In genomic region chr12:108326254-108326750, GRCh38 we compare ENCODE assay signal across 26 cellular contexts. TPM values are rescaled to one million over a fixed set of nuclear protein-coding genes. Genes with fewer than 3 reads are reported as not detected.
DNase-seq lines count a peak whose midpoint lies in the region; ATAC-seq and TF ChIP-seq lines count a peak whose summit lies in the region.
"Had no signal": no experiment of that assay in that cellular context is flagged by ENCODE, and none has a peak within 500 bp of the region (broad histone marks: within the 10 kb centered on the region; RNA-seq: fewer than 3 reads in every experiment).

No MANE protein-coding gene starts in this region.

- H3K4me3 Mint-ChIP-seq in immature natural killer cell: peak overlapping the region; percentile 70 to 83 (median 79)
- H3K4me3 Mint-ChIP-seq in WTC11: no peak overlapping the region
- H3K4me3 Mint-ChIP-seq: GM23338, HFFc6 had no signal

- POLR2A ChIA-PET in WTC11 (lab: Charles Lee): no interaction called here

- intact Hi-C loops in posterior vena cava (cut with DNase I): no loop called here

- H3K27me3 ChIP-seq in BE2C: no peaks in the 10 kb centered on the region
- H3K27me3 ChIP-seq: SJSA1 had no signal

- no peaks in the 10 kb centered on the region for H3K9me3 ChIP-seq in BE2C
- H3K9me3 ChIP-seq: HAP-1, SJSA1 had no signal

- H3K27ac Mint-ChIP-seq in immature natural killer cell (peak overlapping the region; percentile 85 to 98 (median 91)), WTC11 (no peak overlapping the region)
- H3K27ac Mint-ChIP-seq: GM23338, HFFc6 had no signal

- H3K4me1 Mint-ChIP-seq in immature natural killer cell (peaks cover 95 to 100% of the 10 kb centered on the region in 2 donors), WTC11 (peaks cover 8% of the 10 kb centered on the region)

- no peak overlapping the region for H3K4me3 ChIP-seq in BE2C (ENCODE audit: low read depth, low read length)
- H3K4me3 ChIP-seq: GM23338, HAP-1, PC-9, SJSA1 had no signal

- TF ChIP-seq CTCF in BE2C (IDR thresholded peaks at IDR 0.05; ENCODE audit: low read depth, low read length) (no peak), WTC11 (IDR thresholded peaks at IDR 0.05) (no peak)

- peaks cover 40 to 62% (median 45%) of the 10 kb centered on the region in 3 donors for H3K36me3 Mint-ChIP-seq in immature natural killer cell
- no peaks in the 10 kb centered on the region for H3K36me3 Mint-ChIP-seq in WTC11

- H3K9me3 Mint-ChIP-seq in immature natural killer cell: no peaks in the 10 kb centered on the region
- H3K9me3 Mint-ChIP-seq in WTC11: peaks cover 8% of the 10 kb centered on the region
- H3K9me3 Mint-ChIP-seq: GM23338 had no signal

- CTCF ChIA-PET in WTC11 (lab: Charles Lee): no interaction called here

- peak; percentile 59 for DNase-seq in BE2C
- DNase-seq in cerebellar cortex (ENCODE audit: low spot score): peak; percentile 45
- no peak for DNase-seq in immature natural killer cell
- peak; percentile 63 for DNase-seq in posterior vena cava (ENCODE audit: low spot score)
- DNase-seq in NCI-H69 (lab: John Stamatoyannopoulos, UW): no peak
- no peak for DNase-seq in SKM-1 treated with dmso at 0.1 percent for 144 hours (lab: John Stamatoyannopoulos, UW; ENCODE audit: unreplicated experiment)
- no peak for DNase-seq in WTC11 (ENCODE audit: low spot score)
- DNase-seq: 8988T; ACHN; HFFc6; KBM-7; MM.1S; NCI-H1694 treated with DMSO at 0.1 percent for 48 hours; NCI-H2081; NCI-H2171; NCI-H226; NCI-H524; NCI-H774; NK-92 treated with Interleukin-12 subunit alpha and Interleukin-12 subunit beta, amount 100 ng/mL, for 24 hours; PC-9; Right ventricle myocardium superior; RPMI8226 had no signal

- peaks cover 26% of the 10 kb centered on the region for H3K4me1 ChIP-seq in BE2C
- H3K4me1 ChIP-seq: HAP-1, SJSA1 had no signal

- ATAC-seq in esophagus mucosa (no peak), WTC11 (no peak)
- ATAC-seq: GM23338 had no signal

- H3K27me3 Mint-ChIP-seq in immature natural killer cell (ENCODE audit: low read depth in 3 of 3) (peaks cover 0 to 2% (median 0%) of the 10 kb centered on the region in 3 donors), WTC11 (ENCODE audit: low read depth) (peaks cover 3% of the 10 kb centered on the region; the same call in 1 of the 2 replicates)

- H3K36me3 ChIP-seq in BE2C: no peaks in the 10 kb centered on the region
- H3K36me3 ChIP-seq: HAP-1, SJSA1 had no signal

TF ChIP-seq in WTC11, 78 proteins besides CTCF, POLR2A, EP300 and RAD21:
- TF ChIP-seq CREM (CRISPR knock-in tag; IDR thresholded peaks at IDR 0.05): no peak
- no peak for TF ChIP-seq SMAD3 (CRISPR knock-in tag; IDR thresholded peaks at IDR 0.05; ENCODE audit: borderline replicate concordance)
- TF ChIP-seq FOXP4 (CRISPR knock-in tag; IDR thresholded peaks at IDR 0.05): no peak

RNA-seq across cellular contexts. Expression of gene CMKLR1, which starts 12.8 kb away (rescaled TPM):
- 0.36 TPM for polyA plus RNA-seq in BE2C (2012; ENCODE audit: insufficient read depth, insufficient read length, low read depth)
- polyA plus RNA-seq in immature natural killer cell: 10 to 100 TPM; 32.5 to 83.7 (median 49.6) TPM
- total RNA-seq in posterior vena cava (10 to 100 TPM; 44.6 to 53.4 TPM), esophagus mucosa (0.56 TPM), WTC11 (2021) (1.4 to 1.9 TPM (median 1.6 TPM) in 3 replicates)
- total RNA-seq: HFFc6, PC-9, SJSA1 had no signal

Comparison
In these comparisons a context has a peak if more than half of its experiments do, and no peak if none do; other contexts are left out.
1. DNase-seq: peak in BE2C (single experiment), cerebellar cortex (single experiment) and posterior vena cava (single experiment); none in immature natural killer cell (0 of 3), NCI-H69 (single experiment), SKM-1 treated with dmso at 0.1 percent for 144 hours (single experiment) and WTC11 (single experiment).
2. RNA of gene CMKLR1, which starts 12.8 kb away (total RNA-seq): 44.6 to 53.4 TPM in posterior vena cava; 1.4 to 1.9 TPM in WTC11 and 0.56 TPM in esophagus mucosa (single experiment); every median in the first group is over 10 times any median in the second.